In genomic region chr6:3893487-3893886, GRCh38 we compare ENCODE assay signal across 20 cellular contexts. TPM values are rescaled to one million over a fixed set of nuclear protein-coding genes. Genes with fewer than 3 reads are reported as not detected.
A peak's percentile ranks its signal among the peaks of the same experiment; 100 is the strongest.
DNase-seq lines count a peak whose midpoint lies in the region; ATAC-seq and TF ChIP-seq lines count a peak whose summit lies in the region.
"Had no signal": no experiment of that assay in that cellular context is flagged by ENCODE, and none has a peak within 500 bp of the region (broad histone marks: within the 10 kb centered on the region; RNA-seq: fewer than 3 reads in every experiment).

No MANE protein-coding gene starts in this region.

- H3K4me3 Mint-ChIP-seq in activated naive CD4-positive, alpha-beta T cell treated with anti-CD3 and anti-CD28 coated beads, Interleukin-2, amount 10 ng/mL, durations not matched to agents 7 days and 5 days = no peak overlapping the region
- H3K4me3 Mint-ChIP-seq in brain = no peak overlapping the region
- H3K4me3 Mint-ChIP-seq in neural progenitor cell = peak overlapping the region; percentile 16
- H3K4me3 Mint-ChIP-seq: CD14-positive monocyte; CD4-positive, alpha-beta T cell; CD8-positive, alpha-beta memory T cell; GM23338; H9 had no signal

- TF ChIP-seq CTCF in brain (conservative IDR thresholded peaks at IDR 0.05) (no peak), neural progenitor cell (IDR thresholded peaks at IDR 0.05) (no peak), dorsolateral prefrontal cortex (IDR thresholded peaks at IDR 0.05 in 54 of 56, conservative IDR thresholded peaks at IDR 0.05 in 2 of 56; ENCODE audit: low read depth in 1 of 56, partially characterized antibody in 56 of 56) (no peak)

- H3K9me3 Mint-ChIP-seq in activated naive CD4-positive, alpha-beta T cell treated with anti-CD3 and anti-CD28 coated beads, Interleukin-2, amount 10 ng/mL, durations not matched to agents 7 days and 5 days = no peaks in the 10 kb centered on the region
- H3K9me3 Mint-ChIP-seq in activated naive CD4-positive, alpha-beta T cell treated with anti-CD3 and anti-CD28 coated beads, Interleukin-2, amount 50 U/mL, for 72 hours = no peaks in the 10 kb centered on the region
- peaks cover 0 to 4% (median 0%) of the 10 kb centered on the region in 5 experiments for H3K9me3 Mint-ChIP-seq in brain
- H3K9me3 Mint-ChIP-seq in neural progenitor cell = peaks cover 4% of the 10 kb centered on the region
- H3K9me3 Mint-ChIP-seq: CD4-positive, alpha-beta T cell; GM23338; H9 had no signal

- no peak overlapping the region for H3K4me2 ChIP-seq in neural progenitor cell
- H3K4me2 ChIP-seq: BLaER1 treated with 17β-estradiol and CSF1 and Interleukin-3, amounts not matched to agents 10 nM and 100 nM had no signal

- no peaks in the 10 kb centered on the region for H3F3A ChIP-seq in neural progenitor cell (ENCODE audit: low read depth)

- no peak overlapping the region for H2AFZ ChIP-seq in neural progenitor cell (replicated peaks)

- H3K4me3 ChIP-seq in neural progenitor cell (no peak overlapping the region), dorsolateral prefrontal cortex (no peak overlapping the region)
- H3K4me3 ChIP-seq: BLaER1 treated with 17β-estradiol and CSF1 and Interleukin-3, amounts not matched to agents 10 nM and 100 nM; GM12878; GM23338 had no signal

- H3K36me3 ChIP-seq in neural progenitor cell = no peaks in the 10 kb centered on the region
- H3K36me3 ChIP-seq: BE2C; BLaER1 treated with 17β-estradiol and CSF1 and Interleukin-3, amounts not matched to agents 10 nM and 100 nM had no signal

- ATAC-seq in activated naive CD4-positive, alpha-beta T cell treated with anti-CD3 and anti-CD28 coated beads, Interleukin-2, amount 50 U/mL, for 72 hours = no peak
- no peak for ATAC-seq in GM18520 (IDR thresholded peaks at IDR 0.05; ENCODE audit: unreplicated experiment)
- ATAC-seq: GM12878, GM23338, HCT116 had no signal

- H3K9ac ChIP-seq in neural progenitor cell = no peak overlapping the region
- H3K9ac ChIP-seq: BLaER1 treated with 17β-estradiol and CSF1 and Interleukin-3, amounts not matched to agents 10 nM and 100 nM had no signal

- H4K20me1 ChIP-seq in neural progenitor cell (ENCODE audit: low read depth) = no peaks in the 10 kb centered on the region
- H4K20me1 ChIP-seq: BLaER1 treated with 17β-estradiol and CSF1 and Interleukin-3, amounts not matched to agents 10 nM and 100 nM had no signal

- no peaks in the 10 kb centered on the region for H3K36me3 Mint-ChIP-seq in activated naive CD4-positive, alpha-beta T cell treated with anti-CD3 and anti-CD28 coated beads, Interleukin-2, amount 10 ng/mL, durations not matched to agents 7 days and 5 days
- no peaks in the 10 kb centered on the region for H3K36me3 Mint-ChIP-seq in activated naive CD4-positive, alpha-beta T cell treated with anti-CD3 and anti-CD28 coated beads, Interleukin-2, amount 50 U/mL, for 72 hours
- H3K36me3 Mint-ChIP-seq in brain (no peaks in the 10 kb centered on the region), neural progenitor cell (no peaks in the 10 kb centered on the region)
- H3K36me3 Mint-ChIP-seq: CD14-positive monocyte; CD8-positive, alpha-beta memory T cell had no signal

- H3K4me1 ChIP-seq in neural progenitor cell = peaks cover 7% of the 10 kb centered on the region
- H3K4me1 ChIP-seq: BE2C had no signal

- H3K4me1 Mint-ChIP-seq in activated naive CD4-positive, alpha-beta T cell treated with anti-CD3 and anti-CD28 coated beads, Interleukin-2, amount 10 ng/mL, durations not matched to agents 7 days and 5 days = no peaks in the 10 kb centered on the region
- peaks cover 57% of the 10 kb centered on the region for H3K4me1 Mint-ChIP-seq in brain
- H3K4me1 Mint-ChIP-seq in neural progenitor cell = peaks cover 16% of the 10 kb centered on the region
- H3K4me1 Mint-ChIP-seq: CD14-positive monocyte; CD8-positive, alpha-beta memory T cell had no signal

- H3K27ac Mint-ChIP-seq in activated naive CD4-positive, alpha-beta T cell treated with anti-CD3 and anti-CD28 coated beads, Interleukin-2, amount 10 ng/mL, durations not matched to agents 7 days and 5 days = peak overlapping the region; percentile 53
- H3K27ac Mint-ChIP-seq in activated naive CD4-positive, alpha-beta T cell treated with anti-CD3 and anti-CD28 coated beads, Interleukin-2, amount 50 U/mL, for 72 hours = no peak overlapping the region
- H3K27ac Mint-ChIP-seq in brain (peak overlapping the region in 3 of 5 experiments; percentile 76 to 92 (median 89)), neural progenitor cell (no peak overlapping the region)
- H3K27ac Mint-ChIP-seq: CD14-positive monocyte; CD4-positive, alpha-beta T cell; CD8-positive, alpha-beta memory T cell; GM23338 had no signal

- CTCF ChIA-PET in activated naive CD4-positive, alpha-beta T cell treated with anti-CD3 and anti-CD28 coated beads, Interleukin-2, amount 10 ng/mL, durations not matched to agents 7 days and 5 days (lab: Charles Lee) = interaction anchor here (1.0 kb wide), 1 partner anchor 44 kb away, joined by 3 read pairs; the partner anchor contains the start of gene FAM50B

- H3K79me2 ChIP-seq in neural progenitor cell (ENCODE audit: low read depth) = no peaks in the 10 kb centered on the region

- H3K27ac ChIP-seq in neural progenitor cell = no peak overlapping the region
- no peak overlapping the region for H3K27ac ChIP-seq in dorsolateral prefrontal cortex
- H3K27ac ChIP-seq: 22Rv1; BLaER1 treated with 17β-estradiol and CSF1 and Interleukin-3, amounts not matched to agents 10 nM and 100 nM had no signal

- peaks cover 36% of the 10 kb centered on the region for H3K27me3 Mint-ChIP-seq in activated naive CD4-positive, alpha-beta T cell treated with anti-CD3 and anti-CD28 coated beads, Interleukin-2, amount 10 ng/mL, durations not matched to agents 7 days and 5 days
- H3K27me3 Mint-ChIP-seq in brain (peaks cover 5% of the 10 kb centered on the region), neural progenitor cell (ENCODE audit: insufficient read depth, low read depth) (peaks cover 13% of the 10 kb centered on the region)

- intact Hi-C loops in dorsolateral prefrontal cortex (cut with DNase I) = no loop called here

- H3K9me3 ChIP-seq in neural progenitor cell (ENCODE audit: low read depth) = no peaks in the 10 kb centered on the region
- H3K9me3 ChIP-seq: BE2C had no signal

- H3K27me3 ChIP-seq in neural progenitor cell = no peaks in the 10 kb centered on the region
- H3K27me3 ChIP-seq in dorsolateral prefrontal cortex = no peaks in the 10 kb centered on the region
- H3K27me3 ChIP-seq: BE2C; BLaER1 treated with 17β-estradiol and CSF1 and Interleukin-3, amounts not matched to agents 10 nM and 100 nM had no signal

- no peak for DNase-seq in activated naive CD4-positive, alpha-beta T cell treated with anti-CD3 and anti-CD28 coated beads, Interleukin-2, amount 10 ng/mL, durations not matched to agents 7 days and 5 days
- no peak for DNase-seq in activated naive CD4-positive, alpha-beta T cell treated with anti-CD3 and anti-CD28 coated beads, Interleukin-2, amount 50 U/mL, for 72 hours (ENCODE audit: low spot score in 2 of 2)
- DNase-seq in neural progenitor cell (ENCODE audit: low spot score) (no peak), dorsolateral prefrontal cortex (no peak)
- DNase-seq: BE2C; CD4-positive, alpha-beta T cell; CD8-positive, alpha-beta memory T cell; DMS 273 treated with DMSO at 0.1 percent for 48 hours; DMS79; EL; GDM1; H9 had no signal

RNA-seq across cellular contexts. Expression of gene FAM50B, which starts 44.3 kb away (rescaled TPM):
- 1 to 10 TPM; 5.7 to 7.5 TPM for total RNA-seq in activated naive CD4-positive, alpha-beta T cell treated with anti-CD3 and anti-CD28 coated beads, Interleukin-2, amount 50 U/mL, for 72 hours
- 25.1 TPM for polyA plus RNA-seq in brain (ENCODE audit: insufficient read depth, low read depth, low replicate concordance)
- total RNA-seq in neural progenitor cell (ENCODE audit: low replicate concordance) = 2.8 and 4.5 TPM in 2 replicates
- 10 to 100 TPM; 15.2 to 33.0 (median 23.6) TPM for total RNA-seq in dorsolateral prefrontal cortex

Comparison
In these comparisons a context has a peak if more than half of its experiments do, and no peak if none do; other contexts are left out.
1. H3K27ac Mint-ChIP-seq: peak in activated naive CD4-positive, alpha-beta T cell treated with anti-CD3 and anti-CD28 coated beads, Interleukin-2, amount 10 ng/mL, durations not matched to agents 7 days and 5 days (single experiment) and brain (3 of 5); none in activated naive CD4-positive, alpha-beta T cell treated with anti-CD3 and anti-CD28 coated beads, Interleukin-2, amount 50 U/mL, for 72 hours (0 of 2) and neural progenitor cell (single experiment).